ENCODE assay signal across 17 cellular contexts in genomic region chr3:143098032-143098764, GRCh38. TPM values are rescaled to one million over a fixed set of nuclear protein-coding genes. Genes with fewer than 3 reads are reported as not detected.
DNase-seq lines count a peak whose midpoint lies in the region; ATAC-seq and TF ChIP-seq lines count a peak whose summit lies in the region.
"Had no signal": no experiment of that assay in that cellular context is flagged by ENCODE, and none has a peak within 500 bp of the region (broad histone marks: within the 10 kb centered on the region; RNA-seq: fewer than 3 reads in every experiment).

No MANE protein-coding gene starts in this region.

- ATAC-seq in left lobe of liver (peak; percentile 46), Right ventricle myocardium superior (ENCODE audit: poor library complexity) (no peak), omental fat pad (ENCODE audit: low FRiP score) (no peak)
- ATAC-seq: Panc1 had no signal

- intact Hi-C loops in Right ventricle myocardium superior (cut with DNase I): no loop called here

- no peak for TF ChIP-seq CTCF in omental fat pad (IDR thresholded peaks at IDR 0.05)

- H3K4me1 Mint-ChIP-seq in activated CD4-positive, alpha-beta memory T cell treated with anti-CD3 and anti-CD28 coated beads, Interleukin-2, amount 10 ng/mL, durations not matched to agents 7 days and 5 days: peaks cover 4% of the 10 kb centered on the region

- CTCF ChIA-PET in activated CD4-positive, alpha-beta memory T cell treated with anti-CD3 and anti-CD28 coated beads, Interleukin-2, amount 10 ng/mL, durations not matched to agents 7 days and 5 days (lab: Charles Lee): no interaction called here

- no peaks in the 10 kb centered on the region for H3K36me3 Mint-ChIP-seq in activated CD4-positive, alpha-beta memory T cell treated with anti-CD3 and anti-CD28 coated beads, Interleukin-2, amount 10 ng/mL, durations not matched to agents 7 days and 5 days (ENCODE audit: low read depth)

- H3K4me3 Mint-ChIP-seq in activated CD4-positive, alpha-beta memory T cell treated with anti-CD3 and anti-CD28 coated beads, Interleukin-2, amount 10 ng/mL, durations not matched to agents 7 days and 5 days: no peak overlapping the region

- no peak overlapping the region for H3K27ac Mint-ChIP-seq in activated CD4-positive, alpha-beta memory T cell treated with anti-CD3 and anti-CD28 coated beads, Interleukin-2, amount 10 ng/mL, durations not matched to agents 7 days and 5 days

- peaks cover 36% of the 10 kb centered on the region for H3K27me3 Mint-ChIP-seq in activated CD4-positive, alpha-beta memory T cell treated with anti-CD3 and anti-CD28 coated beads, Interleukin-2, amount 10 ng/mL, durations not matched to agents 7 days and 5 days

- DNase-seq in NCI-H187 treated with DMSO at 0.1 percent for 48 hours (lab: John Stamatoyannopoulos, UW): peak; percentile 23
- no peak for DNase-seq in NCI-H187 (lab: John Stamatoyannopoulos, UW)
- peak; percentile 1 for DNase-seq in MV-4-11 (lab: John Stamatoyannopoulos, UW)
- peak; percentile 71 for DNase-seq in NCI-H748 (lab: John Stamatoyannopoulos, UW; ENCODE audit: unreplicated experiment)
- no peak for DNase-seq in left lobe of liver (ENCODE audit: low spot score)
- no peak for DNase-seq in activated CD4-positive, alpha-beta memory T cell treated with anti-CD3 and anti-CD28 coated beads, Interleukin-2, amount 10 ng/mL, durations not matched to agents 7 days and 5 days
- DNase-seq in Right ventricle myocardium superior: no peak
- DNase-seq in omental fat pad (ENCODE audit: low spot score): no peak
- DNase-seq: C1 segment of cervical spinal cord, COR-L47, GF-D8, MM.1S, NCI-H1105 treated with DMSO at 0.1 percent for 48 hours, NCI-H2081 treated with DMSO at 0.1 percent for 48 hours, NCI-H226, SIG-M5 had no signal

- no peaks in the 10 kb centered on the region for H3K9me3 Mint-ChIP-seq in activated CD4-positive, alpha-beta memory T cell treated with anti-CD3 and anti-CD28 coated beads, Interleukin-2, amount 10 ng/mL, durations not matched to agents 7 days and 5 days

- POLR2A ChIA-PET in activated CD4-positive, alpha-beta memory T cell treated with anti-CD3 and anti-CD28 coated beads, Interleukin-2, amount 10 ng/mL, durations not matched to agents 7 days and 5 days (lab: Charles Lee): no interaction called here

RNA-seq across cellular contexts. Expression of gene CHST2, which starts 21.4 kb away (rescaled TPM):
- total RNA-seq in left lobe of liver (1.2 TPM), Right ventricle myocardium superior (1.7 TPM), omental fat pad (10 to 100 TPM in 2 of 4 donors, 1 to 10 TPM in 2; 4.1 to 18.9 (median 12.3) TPM)
- total RNA-seq in activated CD4-positive, alpha-beta memory T cell treated with anti-CD3 and anti-CD28 coated beads, Interleukin-2, amount 10 ng/mL, durations not matched to agents 7 days and 5 days: 1 to 10 TPM; 1.4 to 1.7 TPM

Comparison
In these comparisons a context has a peak if more than half of its experiments do, and no peak if none do; other contexts are left out.
1. DNase-seq: peak in NCI-H187 treated with DMSO at 0.1 percent for 48 hours (single experiment), MV-4-11 (single experiment) and NCI-H748 (single experiment); none in NCI-H187 (0 of 2), left lobe of liver (single experiment), activated CD4-positive, alpha-beta memory T cell treated with anti-CD3 and anti-CD28 coated beads, Interleukin-2, amount 10 ng/mL, durations not matched to agents 7 days and 5 days (single experiment), Right ventricle myocardium superior (single experiment) and omental fat pad (single experiment).